In the genomic region with DNA sequence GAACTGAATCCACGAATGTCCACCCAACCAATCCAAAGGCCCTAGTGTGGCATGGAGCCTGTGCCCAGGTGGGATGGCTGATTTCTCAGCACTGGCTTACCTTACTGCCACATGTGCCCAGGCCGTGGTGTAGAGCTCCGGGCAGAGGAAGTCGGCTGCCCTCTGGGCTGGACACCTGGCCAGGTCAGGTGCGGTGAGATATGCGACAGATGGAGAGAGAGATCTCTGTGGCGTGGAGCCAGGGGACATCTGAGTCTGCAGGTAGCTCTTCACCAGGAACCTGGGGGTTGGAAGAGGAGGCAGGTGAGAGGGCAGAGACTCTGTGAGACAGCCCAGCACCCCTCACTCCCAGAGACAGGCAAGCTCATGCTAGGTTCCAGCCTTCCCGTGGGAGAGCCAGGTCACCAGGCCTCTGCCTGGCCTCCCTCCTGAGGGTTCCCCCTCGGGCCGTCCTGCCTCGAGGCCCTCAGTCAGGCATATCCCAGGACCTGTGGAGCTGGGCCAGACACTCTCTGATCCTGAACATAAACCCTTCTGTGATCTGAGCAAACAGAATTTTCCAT, we compare ENCODE assay signal across 28 cellular contexts. TPM values are rescaled to one million over a fixed set of nuclear protein-coding genes. Genes with fewer than 3 reads are reported as not detected.
A peak's percentile ranks its signal among the peaks of the same experiment; 100 is the strongest.
DNase-seq lines count a peak whose midpoint lies in the region; ATAC-seq, FAIRE-seq and TF ChIP-seq lines count a peak whose summit lies in the region.
"Had no signal": no experiment of that assay in that cellular context is flagged by ENCODE, and none has a peak within 500 bp of the region (broad histone marks: within the 10 kb centered on the region; RNA-seq: fewer than 3 reads in every experiment).

No MANE protein-coding gene starts in this region.

- no peak overlapping the region for H2AFZ ChIP-seq in HepG2 (ENCODE audit: low read length)
- no peak overlapping the region for H2AFZ ChIP-seq in osteoblast (ENCODE audit: low read length)
- H2AFZ ChIP-seq in SK-N-SH (ENCODE audit: low read depth), result no peak overlapping the region

- H3K36me3 ChIP-seq in esophagus muscularis mucosa (peaks cover 9 to 99% (median 86%) of the 10 kb centered on the region in 4 donors), HepG2 (replicated peaks in 1 of 2; ENCODE audit: control insufficient read depth in 1 of 2, insufficient read depth in 2 of 2, low read length in 2 of 2) (peaks cover 6 to 8% of the 10 kb centered on the region in 2 experiments; a peak in 4 of 5 replicates), osteoblast (ENCODE audit: insufficient read depth, low read length) (peaks cover 20% of the 10 kb centered on the region), SK-N-SH (replicated peaks in 1 of 2; ENCODE audit: control insufficient read depth in 1 of 2, insufficient read depth in 2 of 2, low read length in 1 of 2) (no peaks in the 10 kb centered on the region)
- H3K36me3 ChIP-seq: BLaER1 treated with 17β-estradiol and CSF1 and Interleukin-3, amounts not matched to agents 10 nM and 100 nM had no signal

- CTCF ChIA-PET in HepG2 (lab: Yijun Ruan, JAX; ENCODE audit: low intra/inter-chr PET ratio, low total read pairs) (no interaction called here), SK-N-SH (lab: Yijun Ruan, JAX) (interaction anchor here (1.3 to 1.6 kb wide), 3 partner anchors 29 to 218 kb away, joined by 3 to 6 read pairs (median 3); partner anchors contain the start of genes HTD2 and RPP14)

- no peak overlapping the region for H3K27ac Mint-ChIP-seq in stimulated activated memory B cell treated with anti-CD40 and anti-IgM and Interleukin-4, amounts not matched to agents 10 μg/mL and 1 μg/mL and 100 μg/mL, for 72 hours
- H3K27ac Mint-ChIP-seq: CD4-positive, alpha-beta T cell; H9; HFFc6; IgD-negative memory B cell had no signal

- no peak for TF ChIP-seq RAD21 in HepG2 (CRISPR knock-in tag; IDR thresholded peaks at IDR 0.05)
- TF ChIP-seq RAD21 in SK-N-SH (IDR thresholded peaks at IDR 0.05; ENCODE audit: low read length), result no peak

- FAIRE-seq in HepG2 (lab: Jason Lieb, UNC), result no peak
- FAIRE-seq: A204.1, D721Med, GM18507, RCC 7860 had no signal

- H3K79me2 ChIP-seq in HepG2 (ENCODE audit: insufficient read depth, low read length) (no peaks in the 10 kb centered on the region), osteoblast (ENCODE audit: insufficient read depth, low read length) (no peaks in the 10 kb centered on the region), SK-N-SH (ENCODE audit: insufficient read depth) (no peaks in the 10 kb centered on the region)

- peak; percentile 13 for DNase-seq in NCI-H69 (lab: John Stamatoyannopoulos, UW)
- peak; percentile 82 for DNase-seq in esophagus muscularis mucosa (ENCODE audit: extremely low spot score)
- no peak for DNase-seq in HepG2 (ENCODE audit: low spot score)
- DNase-seq in osteoblast (ENCODE audit: insufficient read length, low spot score, missing footprints), result peak; percentile 25
- DNase-seq in SK-N-SH, result no peak
- DNase-seq: CD4-positive, alpha-beta T cell; H9; HFFc6; MM.1S; NCI-H1092; NCI-H1436; NCI-H187; NCI-H2081 treated with DMSO at 0.1 percent for 48 hours; NCI-H2171; NCI-H345; NCI-H510A treated with DMSO at 0.1 percent for 48 hours; NCI-H774; SIG-M5 had no signal

- H3K4me3 ChIP-seq in esophagus muscularis mucosa, result no peak overlapping the region
- H3K4me3 ChIP-seq in HepG2 (replicated peaks in 1 of 3; ENCODE audit: insufficient read depth in 1 of 3, low read depth in 2 of 3, low read length in 3 of 3), result no peak overlapping the region
- H3K4me3 ChIP-seq in osteoblast (ENCODE audit: insufficient read depth, low read length), result no peak overlapping the region
- H3K4me3 ChIP-seq in SK-N-SH (ENCODE audit: low read depth in 2 of 2, low read length in 1 of 2), result no peak overlapping the region
- H3K4me3 ChIP-seq: BLaER1 treated with 17β-estradiol and CSF1 and Interleukin-3, amounts not matched to agents 10 nM and 100 nM; SK-N-MC had no signal

- H4K20me1 ChIP-seq in HepG2 (ENCODE audit: insufficient read depth, low read length) (no peaks in the 10 kb centered on the region), osteoblast (ENCODE audit: insufficient read depth, low read length) (no peaks in the 10 kb centered on the region), SK-N-SH (ENCODE audit: insufficient read depth) (no peaks in the 10 kb centered on the region)
- H4K20me1 ChIP-seq: BLaER1 treated with 17β-estradiol and CSF1 and Interleukin-3, amounts not matched to agents 10 nM and 100 nM had no signal

- TF ChIP-seq CTCF in esophagus muscularis mucosa (IDR thresholded peaks at IDR 0.05), result no peak
- no peak for TF ChIP-seq CTCF in HepG2 (CRISPR knock-in tag; IDR thresholded peaks at IDR 0.05)
- no peak for TF ChIP-seq CTCF in osteoblast (IDR thresholded peaks at IDR 0.05; ENCODE audit: extremely low read depth, low read depth, low read length)
- TF ChIP-seq CTCF in SK-N-SH (IDR thresholded peaks at IDR 0.05), result no peak

- H3K27me3 Mint-ChIP-seq in stimulated activated memory B cell treated with anti-CD40 and anti-IgM and Interleukin-4, amounts not matched to agents 10 μg/mL and 1 μg/mL and 100 μg/mL, for 72 hours, result no peaks in the 10 kb centered on the region
- H3K27me3 Mint-ChIP-seq: CD4-positive, alpha-beta T cell; IgD-negative memory B cell had no signal

- H3K4me2 ChIP-seq in HepG2 (ENCODE audit: low read depth, low read length) (no peak overlapping the region), osteoblast (ENCODE audit: insufficient read depth, low read length) (no peak overlapping the region), SK-N-SH (no peak overlapping the region)
- H3K4me2 ChIP-seq: BLaER1 treated with 17β-estradiol and CSF1 and Interleukin-3, amounts not matched to agents 10 nM and 100 nM; KMS-11 had no signal

- no TSS peak for BruUV-seq in HepG2 (replicated peaks; lab: Mats Ljungman, UMichigan)

- H3K27me3 ChIP-seq in esophagus muscularis mucosa (no peaks in the 10 kb centered on the region), HepG2 (ENCODE audit: control insufficient read depth in 1 of 2, insufficient read depth in 2 of 2, low read length in 2 of 2) (no peaks in the 10 kb centered on the region), osteoblast (ENCODE audit: insufficient read depth, low read length) (no peaks in the 10 kb centered on the region), SK-N-SH (ENCODE audit: insufficient read depth) (no peaks in the 10 kb centered on the region)
- H3K27me3 ChIP-seq: BLaER1 treated with 17β-estradiol and CSF1 and Interleukin-3, amounts not matched to agents 10 nM and 100 nM had no signal

- H3K9ac ChIP-seq in HepG2 (ENCODE audit: insufficient read depth, low read depth, low read length) (no peak overlapping the region), SK-N-SH (no peak overlapping the region)
- H3K9ac ChIP-seq: BLaER1 treated with 17β-estradiol and CSF1 and Interleukin-3, amounts not matched to agents 10 nM and 100 nM; KMS-11 had no signal

- intact Hi-C loops in esophagus muscularis mucosa (cut with DNase I) (no loop called here), HepG2 (cut with micrococcal nuclease; ENCODE audit: unreplicated experiment) (no loop called here)

- no peaks in the 10 kb centered on the region for H3K9me3 ChIP-seq in esophagus muscularis mucosa
- H3K9me3 ChIP-seq in HepG2 (ENCODE audit: low read length), result no peaks in the 10 kb centered on the region
- no peaks in the 10 kb centered on the region for H3K9me3 ChIP-seq in osteoblast (ENCODE audit: low read depth, low read length)
- no peaks in the 10 kb centered on the region for H3K9me3 ChIP-seq in SK-N-SH
- H3K9me3 ChIP-seq: BLaER1 treated with 17β-estradiol and CSF1 and Interleukin-3, amounts not matched to agents 10 nM and 100 nM had no signal

- TF ChIP-seq POLR2A in esophagus muscularis mucosa (IDR thresholded peaks at IDR 0.05; ENCODE audit: low read depth), result no peak
- TF ChIP-seq POLR2A in HepG2 (IDR thresholded peaks at IDR 0.05; ENCODE audit: insufficient read depth in 1 of 2, low read depth in 2 of 2, low read length in 2 of 2), result no peak

- H3K4me1 Mint-ChIP-seq in stimulated activated memory B cell treated with anti-CD40 and anti-IgM and Interleukin-4, amounts not matched to agents 10 μg/mL and 1 μg/mL and 100 μg/mL, for 72 hours, result no peaks in the 10 kb centered on the region
- H3K4me1 Mint-ChIP-seq: IgD-negative memory B cell had no signal

- 86% methylated on average over 10 of the region's 11 CpGs for WGBS in esophagus muscularis mucosa
- WGBS in HepG2 (ENCODE audit: low lambda C conversion rate), result 95% methylated on average over 8 of the region's 11 CpGs
- 88% methylated on average over 10 of the region's 11 CpGs for WGBS in SK-N-SH (ENCODE audit: low lambda C conversion rate)

- no peaks in the 10 kb centered on the region for H3K36me3 Mint-ChIP-seq in stimulated activated memory B cell treated with anti-CD40 and anti-IgM and Interleukin-4, amounts not matched to agents 10 μg/mL and 1 μg/mL and 100 μg/mL, for 72 hours
- H3K36me3 Mint-ChIP-seq: IgD-negative memory B cell had no signal

- H3K4me1 ChIP-seq in esophagus muscularis mucosa (peaks cover 0 to 17% (median 10%) of the 10 kb centered on the region in 4 donors), HepG2 (ENCODE audit: insufficient read depth, low read length) (peaks cover 88% of the 10 kb centered on the region), osteoblast (ENCODE audit: insufficient read depth, low read length) (peaks cover 12% of the 10 kb centered on the region), SK-N-SH (ENCODE audit: control insufficient read depth in 1 of 2, insufficient read depth in 2 of 2, low read depth in 1 of 2, low read length in 1 of 2) (peaks cover 12 to 19% of the 10 kb centered on the region in 2 experiments)

- POLR2A ChIA-PET in HepG2 (lab: Yijun Ruan, JAX), result interaction anchor here (1.2 to 4.5 kb wide), 2 partner anchors 13 to 33 kb away, joined by 3 to 55 read pairs; partner anchors contain the start of genes ACOX2 and KCTD6
- POLR2A ChIA-PET in SK-N-SH (lab: Yijun Ruan, JAX), result no interaction called here

- H3K27ac ChIP-seq in esophagus muscularis mucosa (replicated peaks in 1 of 4), result no peak overlapping the region
- H3K27ac ChIP-seq in HepG2 (ENCODE audit: extremely low read length, insufficient read depth, low read length), result peak overlapping the region; percentile 12
- H3K27ac ChIP-seq in osteoblast (ENCODE audit: low read depth, low read length), result no peak overlapping the region
- no peak overlapping the region for H3K27ac ChIP-seq in SK-N-SH (ENCODE audit: low read depth in 2 of 2, low read length in 1 of 2)
- H3K27ac ChIP-seq: BLaER1 treated with 17β-estradiol and CSF1 and Interleukin-3, amounts not matched to agents 10 nM and 100 nM; KMS-11; SK-N-MC had no signal

- H3K4me3 Mint-ChIP-seq in stimulated activated memory B cell treated with anti-CD40 and anti-IgM and Interleukin-4, amounts not matched to agents 10 μg/mL and 1 μg/mL and 100 μg/mL, for 72 hours, result no peak overlapping the region
- H3K4me3 Mint-ChIP-seq: CD4-positive, alpha-beta T cell; H9; HFFc6; IgD-negative memory B cell had no signal

- in situ Hi-C loops in HepG2 (cut with HindIII; ENCODE audit: extremely low pct_ligation_motif_present, low pct_unique_long_range_greater_than_20kb), result no loop called here

- TF ChIP-seq EP300 in esophagus muscularis mucosa (IDR thresholded peaks at IDR 0.05) (no peak), HepG2 (IDR thresholded peaks at IDR 0.05; ENCODE audit: low read depth in 2 of 2, low read length in 2 of 2) (no peak), HepG2 (CRISPR knock-in tag; IDR thresholded peaks at IDR 0.05; ENCODE audit: borderline replicate concordance) (no peak), SK-N-SH (IDR thresholded peaks at IDR 0.05; ENCODE audit: borderline replicate concordance in 1 of 2, low read depth in 1 of 2, low read length in 1 of 2) (no peak)

- no peaks in the 10 kb centered on the region for H3F3A ChIP-seq in SK-N-SH (replicated peaks; ENCODE audit: insufficient read depth)

- H3K9me3 Mint-ChIP-seq in stimulated activated memory B cell treated with anti-CD40 and anti-IgM and Interleukin-4, amounts not matched to agents 10 μg/mL and 1 μg/mL and 100 μg/mL, for 72 hours, result no peaks in the 10 kb centered on the region
- H3K9me3 Mint-ChIP-seq: CD4-positive, alpha-beta T cell; HFFc6; IgD-negative memory B cell had no signal

- ATAC-seq in HepG2 (no peak), HG02840 (IDR thresholded peaks at IDR 0.05; ENCODE audit: low FRiP score, unreplicated experiment) (no peak)
- ATAC-seq in stimulated activated memory B cell treated with anti-CD40 and anti-IgM and Interleukin-4, amounts not matched to agents 10 μg/mL and 1 μg/mL and 100 μg/mL, for 72 hours, result no peak

- no peaks in the 10 kb centered on the region for H3K9me2 ChIP-seq in SK-N-SH

RNA-seq across cellular contexts. Expression of gene ACOX2, which starts 12.6 kb away (rescaled TPM):
- total RNA-seq in esophagus muscularis mucosa, result 10 to 100 TPM; 18.3 to 28.9 (median 20.2) TPM
- 41.1 and 42.6 TPM in 2 replicates for total RNA-seq in HepG2 (2016; rRNA removed; fragmentation: Illumina TruSeq; extraction: Trizol)
- 13.1 and 13.7 TPM in 2 replicates for total RNA-seq in HepG2 (2016; cell fraction: cytosol; rRNA removed; fragmentation: Illumina TruSeq; extraction: Trizol; ENCODE audit: low read depth)
- total RNA-seq in HepG2 (2016; cell fraction: insoluble cytoplasmic fraction; rRNA removed; fragmentation: Illumina TruSeq; extraction: Trizol), result 39.0 and 39.8 TPM in 2 replicates
- total RNA-seq in HepG2 (2016; cell fraction: membrane; rRNA removed; fragmentation: Illumina TruSeq; extraction: Trizol), result 18.6 and 20.4 TPM in 2 replicates
- total RNA-seq in HepG2 (2016; cell fraction: nucleus; rRNA removed; fragmentation: Illumina TruSeq; extraction: Trizol), result 48.2 and 48.3 TPM in 2 replicates
- 98.5 and 105 TPM in 2 replicates for polyA plus RNA-seq in HepG2 (2011; rRNA removed)
- 49.0 and 60.3 TPM in 2 replicates for polyA plus RNA-seq in HepG2 (2011; cell fraction: cytosol; rRNA removed)
- 306 and 373 TPM in 2 replicates for polyA plus RNA-seq in HepG2 (2011; cell fraction: nucleus; rRNA removed)
- polyA plus RNA-seq in HepG2 (2012), result 29.8 and 60.1 TPM in 2 replicates
- 12.5 and 13.1 TPM in 2 replicates for polyA plus RNA-seq in HepG2 (2016; cell fraction: cytosol; fragmentation: Illumina TruSeq; extraction: Trizol; ENCODE audit: low read depth)
- 50.0 and 58.0 TPM in 2 replicates for polyA plus RNA-seq in HepG2 (2016; cell fraction: insoluble cytoplasmic fraction; fragmentation: Illumina TruSeq; extraction: Trizol; ENCODE audit: low read depth)
- polyA plus RNA-seq in HepG2 (2016; cell fraction: membrane; fragmentation: Illumina TruSeq; extraction: Trizol; ENCODE audit: low read depth), result 16.6 and 17.1 TPM in 2 replicates
- polyA plus RNA-seq in HepG2 (2016; cell fraction: nucleus; fragmentation: Illumina TruSeq; extraction: Trizol; ENCODE audit: insufficient read depth, low read depth), result 86.5 and 86.8 TPM in 2 replicates
- 95.4 TPM in 1 of 2 replicates, not detected in the other for polyA minus RNA-seq in HepG2 (2011; rRNA and poly(A)+ RNA removed; ENCODE audit: low replicate concordance)
- polyA minus RNA-seq in HepG2 (2011; cell fraction: cytosol; rRNA and poly(A)+ RNA removed), result 23.3 and 26.9 TPM in 2 replicates
- polyA minus RNA-seq in HepG2 (2011; cell fraction: nucleus; rRNA and poly(A)+ RNA removed), result 86.3 and 110 TPM in 2 replicates
- total RNA-seq in osteoblast, result 28.6 and 29.8 TPM in 2 replicates
- 7.1 and 9.0 TPM in 2 replicates for polyA plus RNA-seq in SK-N-SH (2012; rRNA removed)
- 3.2 and 4.4 TPM in 2 replicates for polyA plus RNA-seq in SK-N-SH (2012; cell fraction: cytosol; rRNA removed)
- polyA plus RNA-seq in SK-N-SH (2012; cell fraction: nucleus; rRNA removed), result 23.4 and 25.4 TPM in 2 replicates
- total RNA-seq: CD4-positive, alpha-beta T cell had no signal
- polyA plus RNA-seq: IgD-negative memory B cell had no signal

RNA-seq across cellular contexts. Expression of gene KCTD6, which starts 32.5 kb away (rescaled TPM):
- total RNA-seq in esophagus muscularis mucosa (10 to 100 TPM; 13.6 to 16.8 (median 15.1) TPM), HepG2 (2016; rRNA removed; fragmentation: Illumina TruSeq; extraction: Trizol) (14.0 and 14.2 TPM in 2 replicates), osteoblast (8.0 and 10.6 TPM in 2 replicates)
- 9.3 and 12.2 TPM in 2 replicates for total RNA-seq in HepG2 (2016; cell fraction: cytosol; rRNA removed; fragmentation: Illumina TruSeq; extraction: Trizol; ENCODE audit: low read depth)
- total RNA-seq in HepG2 (2016; cell fraction: insoluble cytoplasmic fraction; rRNA removed; fragmentation: Illumina TruSeq; extraction: Trizol), result 13.2 and 17.0 TPM in 2 replicates
- 20.0 and 22.1 TPM in 2 replicates for total RNA-seq in HepG2 (2016; cell fraction: membrane; rRNA removed; fragmentation: Illumina TruSeq; extraction: Trizol)
- 12.3 and 13.2 TPM in 2 replicates for total RNA-seq in HepG2 (2016; cell fraction: nucleus; rRNA removed; fragmentation: Illumina TruSeq; extraction: Trizol)
- polyA plus RNA-seq in HepG2 (2011; rRNA removed) (12.0 and 13.4 TPM in 2 replicates), SK-N-SH (2012; rRNA removed) (7.8 and 10.1 TPM in 2 replicates)
- polyA plus RNA-seq in HepG2 (2011; cell fraction: cytosol; rRNA removed), result 6.5 and 11.1 TPM in 2 replicates
- polyA plus RNA-seq in HepG2 (2011; cell fraction: nucleus; rRNA removed), result 7.0 and 14.1 TPM in 2 replicates
- polyA plus RNA-seq in HepG2 (2012), result 10.7 and 12.1 TPM in 2 replicates
- 10.5 and 12.2 TPM in 2 replicates for polyA plus RNA-seq in HepG2 (2016; cell fraction: cytosol; fragmentation: Illumina TruSeq; extraction: Trizol; ENCODE audit: low read depth)
- polyA plus RNA-seq in HepG2 (2016; cell fraction: insoluble cytoplasmic fraction; fragmentation: Illumina TruSeq; extraction: Trizol; ENCODE audit: low read depth), result 19.5 and 23.9 TPM in 2 replicates
- polyA plus RNA-seq in HepG2 (2016; cell fraction: membrane; fragmentation: Illumina TruSeq; extraction: Trizol; ENCODE audit: low read depth), result 17.5 and 18.4 TPM in 2 replicates
- 23.8 and 26.9 TPM in 2 replicates for polyA plus RNA-seq in HepG2 (2016; cell fraction: nucleus; fragmentation: Illumina TruSeq; extraction: Trizol; ENCODE audit: insufficient read depth, low read depth)
- 3.9 and 8.0 TPM in 2 replicates for polyA minus RNA-seq in HepG2 (2011; rRNA and poly(A)+ RNA removed; ENCODE audit: low replicate concordance)
- polyA minus RNA-seq in HepG2 (2011; cell fraction: cytosol; rRNA and poly(A)+ RNA removed), result 4.9 and 5.9 TPM in 2 replicates
- polyA minus RNA-seq in HepG2 (2011; cell fraction: nucleus; rRNA and poly(A)+ RNA removed), result 7.3 and 17.8 TPM in 2 replicates
- polyA plus RNA-seq in SK-N-SH (2012; cell fraction: cytosol; rRNA removed), result 10.4 and 10.8 TPM in 2 replicates
- 5.2 and 11.5 TPM in 2 replicates for polyA plus RNA-seq in SK-N-SH (2012; cell fraction: nucleus; rRNA removed)

RNA-seq across cellular contexts. Expression of gene FAM107A, which starts 52.8 kb away (rescaled TPM):
- total RNA-seq in esophagus muscularis mucosa, result 100 to 1,000 TPM in 2 of 4 donors, 10 to 100 TPM in 2; 35.7 to 107 (median 92.7) TPM
- not detected in 2 replicates for total RNA-seq in HepG2 (2016; rRNA removed; fragmentation: Illumina TruSeq; extraction: Trizol)
- total RNA-seq in HepG2 (2016; cell fraction: cytosol; rRNA removed; fragmentation: Illumina TruSeq; extraction: Trizol; ENCODE audit: low read depth), result not detected in 2 replicates
- not detected in 2 replicates for total RNA-seq in HepG2 (2016; cell fraction: insoluble cytoplasmic fraction; rRNA removed; fragmentation: Illumina TruSeq; extraction: Trizol)
- total RNA-seq in HepG2 (2016; cell fraction: membrane; rRNA removed; fragmentation: Illumina TruSeq; extraction: Trizol), result not detected in 2 replicates
- not detected in 2 replicates for total RNA-seq in HepG2 (2016; cell fraction: nucleus; rRNA removed; fragmentation: Illumina TruSeq; extraction: Trizol)
- polyA plus RNA-seq in HepG2 (2011; rRNA removed), result not detected in 2 replicates
- not detected in 2 replicates for polyA plus RNA-seq in HepG2 (2011; cell fraction: cytosol; rRNA removed)
- not detected in 2 replicates for polyA plus RNA-seq in HepG2 (2011; cell fraction: nucleus; rRNA removed)
- polyA plus RNA-seq in HepG2 (2012), result 0.13 and 0.62 TPM in 2 replicates
- not detected in 2 replicates for polyA plus RNA-seq in HepG2 (2016; cell fraction: cytosol; fragmentation: Illumina TruSeq; extraction: Trizol; ENCODE audit: low read depth)
- not detected in 2 replicates for polyA plus RNA-seq in HepG2 (2016; cell fraction: insoluble cytoplasmic fraction; fragmentation: Illumina TruSeq; extraction: Trizol; ENCODE audit: low read depth)
- polyA plus RNA-seq in HepG2 (2016; cell fraction: membrane; fragmentation: Illumina TruSeq; extraction: Trizol; ENCODE audit: low read depth), result not detected in 2 replicates
- polyA plus RNA-seq in HepG2 (2016; cell fraction: nucleus; fragmentation: Illumina TruSeq; extraction: Trizol; ENCODE audit: insufficient read depth, low read depth), result not detected in 2 replicates
- polyA minus RNA-seq in HepG2 (2011; rRNA and poly(A)+ RNA removed; ENCODE audit: low replicate concordance), result not detected in 2 replicates
- polyA minus RNA-seq in HepG2 (2011; cell fraction: cytosol; rRNA and poly(A)+ RNA removed), result not detected in 2 replicates
- polyA minus RNA-seq in HepG2 (2011; cell fraction: nucleus; rRNA and poly(A)+ RNA removed), result not detected in 2 replicates
- not detected in 2 replicates for total RNA-seq in osteoblast
- 0.02 TPM in 1 of 2 replicates, not detected in the other for polyA plus RNA-seq in SK-N-SH (2012; rRNA removed)
- 0.01 and 0.04 TPM in 2 replicates for polyA plus RNA-seq in SK-N-SH (2012; cell fraction: cytosol; rRNA removed)
- polyA plus RNA-seq in SK-N-SH (2012; cell fraction: nucleus; rRNA removed), result 0.02 and 0.04 TPM in 2 replicates
- total RNA-seq: CD4-positive, alpha-beta T cell had no signal
- polyA plus RNA-seq: IgD-negative memory B cell had no signal

Comparison
In these comparisons a context has a peak if more than half of its experiments do, and no peak if none do; other contexts are left out.
1. DNase-seq: peak in NCI-H69 (single experiment), esophagus muscularis mucosa (single experiment) and osteoblast (single experiment); none in HepG2 (single experiment) and SK-N-SH (single experiment).
2. RNA of gene FAM107A, which starts 52.8 kb away (total RNA-seq): 35.7 to 107 TPM in esophagus muscularis mucosa; not detected in HepG2 and not detected in osteoblast; every median in the first group is over 10 times any median in the second.